ENCODE assay signal across 9 cellular contexts in genomic region chr1:39398278-39399010, GRCh38.
DNase-seq lines count a peak whose midpoint lies in the region; ATAC-seq and TF ChIP-seq lines count a peak whose summit lies in the region.
"Had no signal": no experiment of that assay in that cellular context is flagged by ENCODE, and none has a peak within 500 bp of the region (broad histone marks: within the 10 kb centered on the region; RNA-seq: fewer than 3 reads in every experiment).

No MANE protein-coding gene starts in this region.

- DNase-seq in NCI-H146 (lab: John Stamatoyannopoulos, UW) (peak; percentile 15), NCI-H146 treated with DMSO at 0.1 percent for 48 hours (lab: John Stamatoyannopoulos, UW; ENCODE audit: unreplicated experiment) (no peak), OCI-LY7 (ENCODE audit: low spot score) (no peak), amniotic epithelial cell (ENCODE audit: low read depth) (peak; percentile 99), hepatic stellate cell (ENCODE audit: low spot score) (peak; percentile 89), gastrocnemius medialis (peak in 1 of 2 donors; percentile 55), D341Med (ENCODE audit: low spot score) (no peak), activated gamma-delta T cell treated with Interleukin-2 at 50 U/mL for 16 hours (no peak)

- H3K36me3 ChIP-seq in OCI-LY7 (ENCODE audit: insufficient read depth, low read length), result peaks cover 26% of the 10 kb centered on the region
- H3K36me3 ChIP-seq in gastrocnemius medialis, result no peaks in the 10 kb centered on the region

- CTCF ChIA-PET in OCI-LY7 (lab: Charles Lee; ENCODE audit: unreplicated experiment), result interaction anchor here (0.6 to 0.9 kb wide), 3 partner anchors 14 to 214 kb away, joined by 3 read pairs; no protein-coding TSS in a partner anchor

- peak; percentile 71 to 77 for ATAC-seq in gastrocnemius medialis

- no peak overlapping the region for H2AFZ ChIP-seq in OCI-LY7 (ENCODE audit: low read length)

- peaks cover 49% of the 10 kb centered on the region for H3K4me1 ChIP-seq in OCI-LY7 (ENCODE audit: insufficient read depth, low read length, poor library complexity, severe bottlenecking)
- H3K4me1 ChIP-seq in gastrocnemius medialis, result peaks cover 26 to 33% of the 10 kb centered on the region in 2 donors

- no peaks in the 10 kb centered on the region for H3K9me2 ChIP-seq in OCI-LY7 (ENCODE audit: insufficient read depth, low read length)

- H3K4me3 ChIP-seq in OCI-LY7 (ENCODE audit: low read depth, low read length, poor library complexity, severe bottlenecking) (no peak overlapping the region), gastrocnemius medialis (no peak overlapping the region)

- TF ChIP-seq POLR2A in gastrocnemius medialis (IDR thresholded peaks at IDR 0.05), result no peak

- H3K79me2 ChIP-seq in OCI-LY7 (ENCODE audit: insufficient read depth, low read depth, low read length), result peaks cover 58% of the 10 kb centered on the region; the same call in 1 of the 2 replicates

- in situ Hi-C loops in gastrocnemius medialis (cut with MboI; ENCODE audit: low sequenced_read_pairs in 4 of 4), result no loop called here

- H4K20me1 ChIP-seq in OCI-LY7 (ENCODE audit: insufficient read depth, low read length), result peaks cover 5% of the 10 kb centered on the region; the same call in 1 of the 2 replicates

- H3K4me2 ChIP-seq in OCI-LY7 (ENCODE audit: low read length), result peak overlapping the region; percentile 8; the same call in 1 of the 2 replicates

- POLR2A ChIA-PET in OCI-LY7 (lab: Charles Lee), result interaction anchor here (0.9 kb wide), 1 partner anchor 12 kb away, joined by 5 read pairs; no protein-coding TSS in a partner anchor

- intact Hi-C loops in OCI-LY7 (cut with micrococcal nuclease; ENCODE audit: unreplicated experiment), result no loop called here
- intact Hi-C loops in gastrocnemius medialis (cut with DNase I; ENCODE audit: low total_unique reads), result no loop called here

- TF ChIP-seq CTCF in OCI-LY7 (conservative IDR thresholded peaks at IDR 0.05; ENCODE audit: low read length), result no peak
- TF ChIP-seq CTCF in gastrocnemius medialis (IDR thresholded peaks at IDR 0.05 in 4 of 5, conservative IDR thresholded peaks at IDR 0.05 in 1 of 5), result no peak

- no peaks in the 10 kb centered on the region for H3K27me3 ChIP-seq in gastrocnemius medialis

- H3K27ac ChIP-seq in OCI-LY7 (ENCODE audit: low read depth, low read length, poor library complexity, severe bottlenecking), result peak overlapping the region; percentile 31
- peak overlapping the region; percentile 38 to 61 (median 46) for H3K27ac ChIP-seq in gastrocnemius medialis
- H3K27ac ChIP-seq: 22Rv1 had no signal

- BruUV-seq in OCI-LY7 (replicated peaks; lab: Mats Ljungman, UMichigan), result no TSS peak

- H3K9me3 ChIP-seq in OCI-LY7 (ENCODE audit: low read length), result no peaks in the 10 kb centered on the region
- no peaks in the 10 kb centered on the region for H3K9me3 ChIP-seq in gastrocnemius medialis

Comparison
In these comparisons a context has a peak if more than half of its experiments do, and no peak if none do; other contexts are left out.
1. DNase-seq: peak in NCI-H146 (single experiment), amniotic epithelial cell (single experiment) and hepatic stellate cell (single experiment); none in NCI-H146 treated with DMSO at 0.1 percent for 48 hours (single experiment), OCI-LY7 (single experiment), D341Med (single experiment) and activated gamma-delta T cell treated with Interleukin-2 at 50 U/mL for 16 hours (single experiment).